ENCODE assay signal across 1 cellular context in genomic region chr1:161013104-161013590, GRCh38.
TF ChIP-seq lines count a peak whose summit lies in the region.

No MANE protein-coding gene starts in this region.

TF ChIP-seq in HepG2, 621 proteins besides CTCF, POLR2A, EP300 and RAD21:
- TF ChIP-seq, protein P1, sequence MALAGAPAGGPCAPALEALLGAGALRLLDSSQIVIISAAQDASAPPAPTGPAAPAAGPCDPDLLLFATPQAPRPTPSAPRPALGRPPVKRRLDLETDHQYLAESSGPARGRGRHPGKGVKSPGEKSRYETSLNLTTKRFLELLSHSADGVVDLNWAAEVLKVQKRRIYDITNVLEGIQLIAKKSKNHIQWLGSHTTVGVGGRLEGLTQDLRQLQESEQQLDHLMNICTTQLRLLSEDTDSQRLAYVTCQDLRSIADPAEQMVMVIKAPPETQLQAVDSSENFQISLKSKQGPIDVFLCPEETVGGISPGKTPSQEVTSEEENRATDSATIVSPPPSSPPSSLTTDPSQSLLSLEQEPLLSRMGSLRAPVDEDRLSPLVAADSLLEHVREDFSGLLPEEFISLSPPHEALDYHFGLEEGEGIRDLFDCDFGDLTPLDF (CRISPR knock-in tag; IDR thresholded peaks at IDR 0.05): no peak
- TF ChIP-seq NCOA1 (CRISPR knock-in tag; IDR thresholded peaks at IDR 0.05) (peak; percentile 22; the same call in 1 of the 2 replicates), ZSCAN30 (CRISPR knock-in tag; IDR thresholded peaks at IDR 0.05) (peak; percentile 26; the same call in 1 of the 2 replicates), ZNF329 (CRISPR knock-in tag; IDR thresholded peaks at IDR 0.05; ENCODE audit: low read depth) (0 out of 2 replicates have a peak, but pooled peaks have one; percentile 12), RBFOX2 (IDR thresholded peaks at IDR 0.05; ENCODE audit: low read depth, low read length) (0 out of 2 replicates have a peak, but pooled peaks have one; percentile 1)
